16 cellular contexts compared by ENCODE assay signal in the genomic region with DNA sequence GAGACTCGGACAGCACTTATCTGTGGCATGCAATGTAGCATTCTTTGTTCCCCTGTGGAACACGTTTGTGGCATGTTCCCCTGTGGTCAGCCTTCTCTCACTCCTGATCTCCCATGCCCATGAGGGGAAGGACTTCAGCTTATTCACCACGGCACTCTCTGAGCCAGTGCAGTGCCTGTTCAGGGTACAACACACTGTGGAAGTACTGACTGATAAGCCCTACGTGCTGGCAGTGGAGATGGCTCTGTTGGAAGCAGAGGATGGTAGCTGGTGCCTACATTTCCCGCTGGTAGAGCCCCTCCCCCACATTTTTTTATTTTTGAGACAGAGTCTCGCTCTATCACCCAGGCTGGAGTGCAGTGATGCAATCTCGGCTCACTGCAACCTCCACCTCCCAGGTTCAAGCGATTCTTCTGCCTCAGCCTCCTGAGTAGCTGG. TPM values are rescaled to one million over a fixed set of nuclear protein-coding genes. Genes with fewer than 3 reads are reported as not detected.
DNase-seq lines count a peak whose midpoint lies in the region; ATAC-seq and TF ChIP-seq lines count a peak whose summit lies in the region.
"Had no signal": no experiment of that assay in that cellular context is flagged by ENCODE, and none has a peak within 500 bp of the region (broad histone marks: within the 10 kb centered on the region; RNA-seq: fewer than 3 reads in every experiment).

No MANE protein-coding gene starts in this region.

- WGBS in aorta, 2 donors = 79% methylated on average over 8 of the region's 8 CpGs

- H3K4me1 Mint-ChIP-seq in natural killer cell treated with Interleukin-12 subunit alpha and Interleukin-12 subunit beta and Interleukin-15 and Interleukin-18, amount 100 ng/mL, for 72 hours (ENCODE audit: low read depth in 2 of 2) = peaks cover 26 to 41% of the 10 kb centered on the region in 2 donors
- H3K4me1 Mint-ChIP-seq in natural killer cell = peaks cover 9 to 10% of the 10 kb centered on the region in 2 donors

- H3K27me3 ChIP-seq in upper lobe of right lung = no peaks in the 10 kb centered on the region
- no peaks in the 10 kb centered on the region for H3K27me3 ChIP-seq in aorta (ENCODE audit: control insufficient read depth in 1 of 2, insufficient read depth in 2 of 2, low read length in 1 of 2)
- H3K27me3 ChIP-seq: brain microvascular endothelial cell, hepatocyte had no signal

- H3K36me3 Mint-ChIP-seq in natural killer cell treated with Interleukin-12 subunit alpha and Interleukin-12 subunit beta and Interleukin-15 and Interleukin-18, amount 100 ng/mL, for 72 hours = peaks cover 6% of the 10 kb centered on the region
- H3K36me3 Mint-ChIP-seq in natural killer cell = no peaks in the 10 kb centered on the region
- H3K36me3 Mint-ChIP-seq in activated naive CD4-positive, alpha-beta T cell treated with anti-CD3 and anti-CD28 coated beads, Interleukin-2, amount 50 U/mL, for 72 hours = peaks cover 0 to 5% of the 10 kb centered on the region in 2 donors
- H3K36me3 Mint-ChIP-seq: WTC11 had no signal

- TF ChIP-seq CTCF in natural killer cell (IDR thresholded peaks at IDR 0.05) (no peak), upper lobe of right lung (IDR thresholded peaks at IDR 0.05) (no peak)

- H3K9me3 ChIP-seq in upper lobe of right lung = no peaks in the 10 kb centered on the region
- H3K9me3 ChIP-seq in aorta (ENCODE audit: control insufficient read depth, low read length) = no peaks in the 10 kb centered on the region

- H3K36me3 ChIP-seq in upper lobe of right lung = no peaks in the 10 kb centered on the region
- H3K36me3 ChIP-seq in aorta (ENCODE audit: control insufficient read depth in 1 of 2, insufficient read depth in 2 of 2, low read length in 1 of 2) = peaks cover 0 to 4% of the 10 kb centered on the region in 2 donors
- H3K36me3 ChIP-seq: brain microvascular endothelial cell had no signal

- intact Hi-C loops in natural killer cell (cut with micrococcal nuclease) = no loop called here
- intact Hi-C loops in upper lobe of right lung (cut with DNase I) = no loop called here
- intact Hi-C loops in aorta (cut with DNase I) = no loop called here

- peaks cover 5% of the 10 kb centered on the region for H3K4me1 ChIP-seq in upper lobe of right lung
- no peaks in the 10 kb centered on the region for H3K4me1 ChIP-seq in aorta (ENCODE audit: control insufficient read depth in 1 of 2, insufficient read depth in 2 of 2, low read length in 2 of 2)

- H3K27ac Mint-ChIP-seq in natural killer cell treated with Interleukin-12 subunit alpha and Interleukin-12 subunit beta and Interleukin-15 and Interleukin-18, amount 100 ng/mL, for 72 hours = peak overlapping the region; percentile 73 to 87
- H3K27ac Mint-ChIP-seq in natural killer cell = no peak overlapping the region
- peak overlapping the region in 1 of 2 donors; percentile 68 for H3K27ac Mint-ChIP-seq in activated naive CD4-positive, alpha-beta T cell treated with anti-CD3 and anti-CD28 coated beads, Interleukin-2, amount 50 U/mL, for 72 hours
- H3K27ac Mint-ChIP-seq: WTC11 had no signal

- H3K27ac ChIP-seq in upper lobe of right lung (no peak overlapping the region), aorta (ENCODE audit: low read depth in 1 of 2, low read length in 2 of 2) (no peak overlapping the region)
- H3K27ac ChIP-seq: brain microvascular endothelial cell, hepatocyte had no signal

- no peak for DNase-seq in natural killer cell treated with Interleukin-12 subunit alpha and Interleukin-12 subunit beta and Interleukin-15 and Interleukin-18, amount 100 ng/mL, for 72 hours (ENCODE audit: low spot score)
- DNase-seq in natural killer cell (no peak), MV-4-11 (lab: John Stamatoyannopoulos, UW) (peak; percentile 26), upper lobe of right lung (no peak), NCI-H510A (lab: John Stamatoyannopoulos, UW) (no peak), aorta (no peak)
- no peak for DNase-seq in activated naive CD4-positive, alpha-beta T cell treated with anti-CD3 and anti-CD28 coated beads, Interleukin-2, amount 50 U/mL, for 72 hours (ENCODE audit: low spot score in 2 of 2)
- DNase-seq: ACHN, brain microvascular endothelial cell, EL, NCI-H446 treated with DMSO at 0.1 percent for 48 hours, SHP77 treated with DMSO at 0.1 percent for 48 hours had no signal

- peaks cover 3% of the 10 kb centered on the region for H3K9me3 Mint-ChIP-seq in natural killer cell treated with Interleukin-12 subunit alpha and Interleukin-12 subunit beta and Interleukin-15 and Interleukin-18, amount 100 ng/mL, for 72 hours
- no peaks in the 10 kb centered on the region for H3K9me3 Mint-ChIP-seq in natural killer cell
- peaks cover 0 to 4% of the 10 kb centered on the region in 2 donors for H3K9me3 Mint-ChIP-seq in activated naive CD4-positive, alpha-beta T cell treated with anti-CD3 and anti-CD28 coated beads, Interleukin-2, amount 50 U/mL, for 72 hours
- H3K9me3 Mint-ChIP-seq: WTC11 had no signal

- ATAC-seq in natural killer cell treated with Interleukin-12 subunit alpha and Interleukin-12 subunit beta and Interleukin-15 and Interleukin-18, amount 100 ng/mL, for 72 hours = peak in 1 of 2 donors; percentile 18
- ATAC-seq in natural killer cell (no peak), HG02870 (IDR thresholded peaks at IDR 0.05; ENCODE audit: unreplicated experiment) (peak; percentile 15), upper lobe of right lung (peak; percentile 43), aorta (ENCODE audit: low FRiP score) (no peak)
- no peak for ATAC-seq in activated naive CD4-positive, alpha-beta T cell treated with anti-CD3 and anti-CD28 coated beads, Interleukin-2, amount 50 U/mL, for 72 hours
- ATAC-seq: WTC11 had no signal

- H3K4me3 Mint-ChIP-seq in natural killer cell treated with Interleukin-12 subunit alpha and Interleukin-12 subunit beta and Interleukin-15 and Interleukin-18, amount 100 ng/mL, for 72 hours = peak overlapping the region; percentile 7
- no peak overlapping the region for H3K4me3 Mint-ChIP-seq in natural killer cell
- H3K4me3 Mint-ChIP-seq: WTC11 had no signal

- peaks cover 2 to 27% of the 10 kb centered on the region in 2 donors for H3K27me3 Mint-ChIP-seq in natural killer cell treated with Interleukin-12 subunit alpha and Interleukin-12 subunit beta and Interleukin-15 and Interleukin-18, amount 100 ng/mL, for 72 hours
- peaks cover 39 to 49% of the 10 kb centered on the region in 2 donors for H3K27me3 Mint-ChIP-seq in natural killer cell (ENCODE audit: low read depth in 2 of 2)

- no peak overlapping the region for H3K4me3 ChIP-seq in upper lobe of right lung
- H3K4me3 ChIP-seq in aorta (ENCODE audit: low read length in 2 of 2) = no peak overlapping the region
- H3K4me3 ChIP-seq: hepatocyte, lung had no signal

RNA-seq across cellular contexts. Expression of gene ETV5, which starts 43.5 kb away (rescaled TPM):
- 100 to 1,000 TPM in 1 of 2 donors, 10 to 100 TPM in 1; 61.6 to 113 TPM for total RNA-seq in natural killer cell treated with Interleukin-12 subunit alpha and Interleukin-12 subunit beta and Interleukin-15 and Interleukin-18, amount 100 ng/mL, for 72 hours
- total RNA-seq in natural killer cell (1 to 10 TPM; 3.0 to 5.3 (median 4.6) TPM), upper lobe of right lung (56.3 TPM), aorta (10 to 100 TPM; 25.5 to 34.0 TPM)
- 1 to 10 TPM; 1.5 to 3.5 TPM for total RNA-seq in activated naive CD4-positive, alpha-beta T cell treated with anti-CD3 and anti-CD28 coated beads, Interleukin-2, amount 50 U/mL, for 72 hours
- polyA plus RNA-seq in aorta = 1 to 10 TPM; 7.6 to 8.7 TPM

Comparison
In these comparisons a context has a peak if more than half of its experiments do, and no peak if none do; other contexts are left out.
1. H3K27ac Mint-ChIP-seq: peak in natural killer cell treated with Interleukin-12 subunit alpha and Interleukin-12 subunit beta and Interleukin-15 and Interleukin-18, amount 100 ng/mL, for 72 hours (2 of 2); none in natural killer cell (0 of 2).
2. ATAC-seq: peak in HG02870 (single experiment) and upper lobe of right lung (single experiment); none in natural killer cell (0 of 3), activated naive CD4-positive, alpha-beta T cell treated with anti-CD3 and anti-CD28 coated beads, Interleukin-2, amount 50 U/mL, for 72 hours (0 of 2) and aorta (single experiment).